In the genomic region with DNA sequence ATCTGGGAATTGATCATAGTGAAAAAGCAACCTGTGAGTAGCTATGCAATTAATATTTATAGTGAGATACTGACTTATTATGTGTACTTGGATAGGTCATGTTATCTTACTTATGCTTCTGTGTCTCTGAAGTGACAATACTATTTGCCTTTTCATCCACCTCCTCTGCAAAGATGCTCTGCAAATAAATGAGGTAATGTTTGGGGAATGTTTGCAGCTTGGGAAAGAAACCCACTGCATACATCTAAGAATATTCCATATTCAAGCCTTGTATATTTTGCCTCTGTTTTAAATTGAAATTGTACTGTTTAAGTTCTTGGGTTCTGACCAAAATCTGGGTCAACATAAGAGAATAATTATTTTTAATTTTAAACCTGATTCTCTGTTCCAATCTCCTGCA, we compare ENCODE assay signal across 9 cellular contexts.
DNase-seq lines count a peak whose midpoint lies in the region; ATAC-seq and TF ChIP-seq lines count a peak whose summit lies in the region.
"Had no signal": no experiment of that assay in that cellular context is flagged by ENCODE, and none has a peak within 500 bp of the region (broad histone marks: within the 10 kb centered on the region; RNA-seq: fewer than 3 reads in every experiment).

No MANE protein-coding gene starts in this region.

- no peak for TF ChIP-seq POLR2A in body of pancreas (IDR thresholded peaks at IDR 0.05)

- no peak for ATAC-seq in body of pancreas

- H4K20me1 ChIP-seq in KMS-11 (ENCODE audit: insufficient read depth) = no peaks in the 10 kb centered on the region; the same call in 1 of the 2 replicates

- peaks cover 40% of the 10 kb centered on the region for H3K4me1 ChIP-seq in KMS-11 (ENCODE audit: low read depth, poor library complexity, severe bottlenecking)
- peaks cover 16% of the 10 kb centered on the region for H3K4me1 ChIP-seq in body of pancreas

- peak overlapping the region; percentile 89 for H3K9ac ChIP-seq in KMS-11

- H3K4me3 ChIP-seq in KMS-11 (IDR thresholded peaks at IDR 0.05; ENCODE audit: insufficient read depth, low read depth, low read length) (no peak overlapping the region), body of pancreas (peak overlapping the region in 1 of 2 donors; percentile 36)

- H3K27ac Mint-ChIP-seq in mesothelial cell of epicardium = peak overlapping the region; percentile 96

- in situ Hi-C loops in ACHN (cut with HindIII; ENCODE audit: low pct_ligation_motif_present, low pct_unique_long_range_greater_than_20kb, low sequenced_read_pairs) = no loop called here

- peak overlapping the region; percentile 88; the same call in 1 of the 2 replicates for H3K27ac ChIP-seq in KMS-11
- peak overlapping the region; percentile 94 to 99 (median 96) for H3K27ac ChIP-seq in body of pancreas
- H3K27ac ChIP-seq: VCaP had no signal

- H3K27me3 Mint-ChIP-seq in mesothelial cell of epicardium (ENCODE audit: low read depth) = peaks cover 38% of the 10 kb centered on the region

- no peaks in the 10 kb centered on the region for H3K27me3 ChIP-seq in KMS-11 (ENCODE audit: insufficient read depth, low read depth)
- no peaks in the 10 kb centered on the region for H3K27me3 ChIP-seq in body of pancreas

- H3K36me3 Mint-ChIP-seq in mesothelial cell of epicardium = no peaks in the 10 kb centered on the region

- H2AFZ ChIP-seq in KMS-11 (ENCODE audit: low read depth) = peak overlapping the region; percentile 93

- intact Hi-C loops in body of pancreas (cut with DNase I) = no loop called here

- H3K79me2 ChIP-seq in KMS-11 (ENCODE audit: insufficient read depth, low read depth) = peaks cover 30% of the 10 kb centered on the region; the same call in 1 of the 2 replicates

- H3K4me3 Mint-ChIP-seq in mesothelial cell of epicardium = peak overlapping the region; percentile 79

- peaks cover 26% of the 10 kb centered on the region for H3K4me1 Mint-ChIP-seq in mesothelial cell of epicardium

- H3K4me2 ChIP-seq in KMS-11 = peak overlapping the region; percentile 58

- H3K36me3 ChIP-seq in KMS-11 (ENCODE audit: insufficient read depth) = no peaks in the 10 kb centered on the region
- H3K36me3 ChIP-seq in body of pancreas (replicated peaks in 1 of 2; ENCODE audit: insufficient read depth in 1 of 2, low read depth in 2 of 2) = no peaks in the 10 kb centered on the region

- DNase-seq in ACHN = peak; percentile 1
- DNase-seq in body of pancreas = no peak
- no peak for DNase-seq in mesothelial cell of epicardium (ENCODE audit: low spot score in 2 of 2, unreplicated experiment in 2 of 2)
- no peak for DNase-seq in stimulated activated naive CD4-positive, alpha-beta T cell treated with Interleukin-2 at 50 U/mL for 16 hours (lab: John Stamatoyannopoulos, UW)
- no peak for DNase-seq in nucleus accumbens (lab: John Stamatoyannopoulos, UW)
- no peak for DNase-seq in NK-92 treated with Interleukin-12 subunit alpha and Interleukin-12 subunit beta, amount 100 ng/mL, for 24 hours (lab: John Stamatoyannopoulos, UW)
- DNase-seq in activated CD4-positive, alpha-beta T cell treated with anti-CD3 and anti-CD28 coated beads, Interleukin-2, amount 50 U/mL, for 48 hours = no peak

- no peaks in the 10 kb centered on the region for H3K9me3 ChIP-seq in body of pancreas

- TF ChIP-seq CTCF in KMS-11 (conservative IDR thresholded peaks at IDR 0.05; ENCODE audit: low read depth, low read length) (no peak), body of pancreas (IDR thresholded peaks at IDR 0.05) (no peak), mesothelial cell of epicardium (IDR thresholded peaks at IDR 0.05; ENCODE audit: unreplicated experiment) (no peak)

- H3K9me3 Mint-ChIP-seq in mesothelial cell of epicardium = no peaks in the 10 kb centered on the region
